10 cellular contexts compared by ENCODE assay signal in genomic region chr3:64163755-64164148, GRCh38.
DNase-seq lines count a peak whose midpoint lies in the region; ATAC-seq, FAIRE-seq and TF ChIP-seq lines count a peak whose summit lies in the region.
"Had no signal": no experiment of that assay in that cellular context is flagged by ENCODE, and none has a peak within 500 bp of the region (broad histone marks: within the 10 kb centered on the region; RNA-seq: fewer than 3 reads in every experiment).

No MANE protein-coding gene starts in this region.

- intact Hi-C loops in activated naive CD4-positive, alpha-beta T cell treated with anti-CD3 and anti-CD28 coated beads for 36 hours (cut with micrococcal nuclease), result no loop called here

- peak overlapping the region; percentile 81 to 92 (median 90) for H3K27ac Mint-ChIP-seq in nephron
- no peak overlapping the region for H3K27ac Mint-ChIP-seq in activated naive CD4-positive, alpha-beta T cell treated with anti-CD3 and anti-CD28 coated beads for 36 hours
- H3K27ac Mint-ChIP-seq: activated naive CD8-positive, alpha-beta T cell; stimulated activated naive CD8-positive, alpha-beta T cell treated with anti-CD3 and anti-CD28 coated beads, Interleukin-15, Interleukin-2, amounts not matched to agents 100 ng/mL and 50 ng/mL, for 24 hours had no signal

- H3K4me3 Mint-ChIP-seq in nephron, result peak overlapping the region in 2 of 3 experiments; percentile 9 to 28
- no peak overlapping the region for H3K4me3 Mint-ChIP-seq in activated naive CD4-positive, alpha-beta T cell treated with anti-CD3 and anti-CD28 coated beads for 36 hours
- H3K4me3 Mint-ChIP-seq: activated naive CD8-positive, alpha-beta T cell; stimulated activated naive CD8-positive, alpha-beta T cell treated with anti-CD3 and anti-CD28 coated beads, Interleukin-15, Interleukin-2, amounts not matched to agents 100 ng/mL and 50 ng/mL, for 24 hours had no signal

- H3K36me3 Mint-ChIP-seq in nephron (ENCODE audit: low read depth), result peaks cover 25% of the 10 kb centered on the region
- H3K36me3 Mint-ChIP-seq in activated naive CD4-positive, alpha-beta T cell treated with anti-CD3 and anti-CD28 coated beads for 36 hours (ENCODE audit: low read depth), result no peaks in the 10 kb centered on the region
- H3K36me3 Mint-ChIP-seq: activated naive CD8-positive, alpha-beta T cell had no signal

- H3K4me1 Mint-ChIP-seq in nephron, result peaks cover 67% of the 10 kb centered on the region
- H3K4me1 Mint-ChIP-seq in activated naive CD4-positive, alpha-beta T cell treated with anti-CD3 and anti-CD28 coated beads for 36 hours (ENCODE audit: low read depth), result no peaks in the 10 kb centered on the region

- no peaks in the 10 kb centered on the region for H3K9me3 Mint-ChIP-seq in nephron
- no peaks in the 10 kb centered on the region for H3K9me3 Mint-ChIP-seq in activated naive CD4-positive, alpha-beta T cell treated with anti-CD3 and anti-CD28 coated beads for 36 hours
- H3K9me3 Mint-ChIP-seq: stimulated activated naive CD8-positive, alpha-beta T cell treated with anti-CD3 and anti-CD28 coated beads, Interleukin-15, Interleukin-2, amounts not matched to agents 100 ng/mL and 50 ng/mL, for 24 hours had no signal

- FAIRE-seq in frontal cortex (lab: Jason Lieb, UNC), result no peak

- TF ChIP-seq CTCF in GM13977 (IDR thresholded peaks at IDR 0.05; ENCODE audit: extremely low read depth, insufficient read depth, missing control alignments), result no peak
- no peak for TF ChIP-seq CTCF in nephron (IDR thresholded peaks at IDR 0.05; ENCODE audit: unreplicated experiment in 3 of 3)

- DNase-seq in GM13977 (ENCODE audit: low spot score) (peak; percentile 42), amniotic stem cell (lab: John Stamatoyannopoulos, UW) (peak; percentile 93), frontal cortex (ENCODE audit: low spot score in 2 of 2) (no peak), NCI-H524 treated with DMSO at 0.1 percent for 48 hours (lab: John Stamatoyannopoulos, UW) (no peak), SK-N-DZ (ENCODE audit: low spot score) (no peak)
- no peak for DNase-seq in activated naive CD4-positive, alpha-beta T cell treated with anti-CD3 and anti-CD28 coated beads for 36 hours

- peaks cover 3% of the 10 kb centered on the region for H3K27me3 Mint-ChIP-seq in nephron (ENCODE audit: low read depth)
- peaks cover 10% of the 10 kb centered on the region for H3K27me3 Mint-ChIP-seq in activated naive CD4-positive, alpha-beta T cell treated with anti-CD3 and anti-CD28 coated beads for 36 hours (ENCODE audit: low read depth)

- peak; percentile 67 for ATAC-seq in HG03280 (IDR thresholded peaks at IDR 0.05; ENCODE audit: unreplicated experiment)

- in situ Hi-C loops in GM13977 (cut with MboI; ENCODE audit: low pct_unique_long_range_greater_than_20kb, low sequenced_read_pairs, unreplicated experiment), result no loop called here

- CTCF ChIA-PET in activated naive CD4-positive, alpha-beta T cell treated with anti-CD3 and anti-CD28 coated beads for 36 hours (lab: Charles Lee), result no interaction called here

Comparison
In these comparisons a context has a peak if more than half of its experiments do, and no peak if none do; other contexts are left out.
1. DNase-seq: peak in GM13977 (single experiment) and amniotic stem cell (single experiment); none in frontal cortex (0 of 2), NCI-H524 treated with DMSO at 0.1 percent for 48 hours (single experiment), activated naive CD4-positive, alpha-beta T cell treated with anti-CD3 and anti-CD28 coated beads for 36 hours (single experiment) and SK-N-DZ (single experiment).